ENCODE assay signal across 37 cellular contexts in genomic region chr13:66774046-66774445, GRCh38.
"Had no signal": no experiment of that assay in that cellular context is flagged by ENCODE, and none has a peak within 500 bp of the region (broad histone marks: within the 10 kb centered on the region; RNA-seq: fewer than 3 reads in every experiment).

No MANE protein-coding gene starts in this region.

- H3K36me3 ChIP-seq: adrenal gland, cardiac muscle cell, gastrocnemius medialis, heart left ventricle had no signal

- H3K9me3 Mint-ChIP-seq: activated CD4-positive, alpha-beta memory T cell treated with anti-CD3 and anti-CD28 coated beads for 36 hours; activated naive CD4-positive, alpha-beta T cell treated with anti-CD3 and anti-CD28 coated beads, Interleukin-2, amount 50 U/mL, for 24 hours had no signal

- H3K27ac Mint-ChIP-seq: activated CD4-positive, alpha-beta memory T cell treated with anti-CD3 and anti-CD28 coated beads for 36 hours; activated CD4-positive, alpha-beta T cell treated with anti-CD3 and anti-CD28 coated beads for 36 hours; activated CD4-positive, alpha-beta T cell treated with anti-CD3 and anti-CD28 coated beads, Interleukin-2, amount 10 ng/mL, durations not matched to agents 24 days and 14 days; activated CD8-positive, alpha-beta memory T cell treated with anti-CD3 and anti-CD28 coated beads, Interleukin-2, amount 10 ng/mL, durations not matched to agents 7 days and 5 days; activated CD8-positive, alpha-beta T cell treated with anti-CD3 and anti-CD28 coated beads, Interleukin-2, amount 10 ng/mL, durations not matched to agents 7 days and 5 days; activated naive CD4-positive, alpha-beta T cell treated with anti-CD3 and anti-CD28 coated beads for 36 hours; activated naive CD4-positive, alpha-beta T cell treated with anti-CD3 and anti-CD28 coated beads, Interleukin-2, amount 50 U/mL, for 24 hours; activated naive CD8-positive, alpha-beta T cell treated with anti-CD3 and anti-CD28 coated beads for 36 hours; activated naive CD8-positive, alpha-beta T cell treated with anti-CD3 and anti-CD28 coated beads, Interleukin-2, amount 50 U/mL, for 24 hours; activated T-helper 1 cell treated with anti-CD3 and anti-CD28 coated beads, Interleukin-12 subunit alpha, Interleukin-12 subunit beta, Interleukin-2, Interleukin-4 antibody, amounts not matched to agents 30 ng/mL and 10 ng/mL and 1 ng/mL, durations not matched to agents 14 hours and 24 hours and 36 hours; activated T-helper 2 cell treated with anti-CD3 and anti-CD28 coated beads, Interferon-gamma antibody, Interleukin-2, Interleukin-4, amounts not matched to agents 10 μg/mL and 5 μg/mL and 100 μg/mL, durations not matched to agents 14 hours and 24 hours and 36 hours; effector memory CD8-positive, alpha-beta T cell; T-helper 17 cell; T-helper 2 cell treated with Interferon-gamma antibody and Interleukin-4, amounts not matched to agents 5 μg/mL and 100 μg/mL, for 36 hours had no signal

- H3K4me3 ChIP-seq: adrenal gland, body of pancreas, cardiac muscle cell, gastrocnemius medialis, heart left ventricle had no signal

- H3K27ac ChIP-seq: adrenal gland, body of pancreas, cardiac muscle cell, gastrocnemius medialis, heart left ventricle had no signal

- H3K27me3 ChIP-seq: adrenal gland, body of pancreas, cardiac muscle cell, gastrocnemius medialis, heart left ventricle had no signal

- DNase-seq: activated CD4-positive, alpha-beta memory T cell treated with anti-CD3 and anti-CD28 coated beads for 36 hours; activated CD4-positive, alpha-beta T cell treated with anti-CD3 and anti-CD28 coated beads for 36 hours; activated CD4-positive, alpha-beta T cell treated with anti-CD3 and anti-CD28 coated beads, Interleukin-2, amount 10 ng/mL, durations not matched to agents 24 days and 14 days; activated CD4-positive, CD25-positive, alpha-beta regulatory T cell; activated CD4-positive, CD25-positive, alpha-beta regulatory T cell treated with anti-CD3 and anti-CD28 coated beads, Interleukin-2, amount 50 U/mL, for 72 hours; activated CD8-positive, alpha-beta memory T cell treated with anti-CD3 and anti-CD28 coated beads, Interleukin-2, amount 10 ng/mL, durations not matched to agents 7 days and 5 days; activated CD8-positive, alpha-beta memory T cell treated with anti-CD3 and anti-CD28 coated beads, Interleukin-2, amount 50 U/mL, for 4 hours; activated CD8-positive, alpha-beta T cell treated with anti-CD3 and anti-CD28 coated beads, Interleukin-2, amount 10 ng/mL, durations not matched to agents 7 days and 5 days; activated effector memory CD4-positive, alpha-beta T cell treated with anti-CD3 and anti-CD28 coated beads, Interleukin-2, amount 50 U/mL, for 16 hours; activated naive CD4-positive, alpha-beta T cell treated with anti-CD3 and anti-CD28 coated beads for 36 hours; activated naive CD8-positive, alpha-beta T cell treated with anti-CD3 and anti-CD28 coated beads for 36 hours; activated naive CD8-positive, alpha-beta T cell treated with anti-CD3 and anti-CD28 coated beads, Interleukin-2, amount 50 U/mL, for 24 hours; activated T-cell treated with anti-CD3 and anti-CD28 coated beads, Interleukin-2, amount 50 U/mL, for 1 hour; activated T-cell treated with anti-CD3 and anti-CD28 coated beads, Interleukin-2, amount 50 U/mL, for 48 hours; adrenal gland; amygdala; aorta; body of pancreas; cortex of kidney; dermis blood vessel endothelial cell; effector CD4-positive, alpha-beta T cell; effector memory CD8-positive, alpha-beta T cell; foreskin fibroblast; gastrocnemius medialis; glutamatergic neuron; heart left ventricle; hypothalamus; T-helper 17 cell; T1000 had no signal

- H3K4me1 ChIP-seq: adrenal gland, body of pancreas, gastrocnemius medialis, heart left ventricle had no signal

- ATAC-seq: activated CD4-positive, alpha-beta T cell treated with anti-CD3 and anti-CD28 coated beads for 36 hours; activated CD8-positive, alpha-beta memory T cell treated with anti-CD3 and anti-CD28 coated beads, Interleukin-2, amount 10 ng/mL, durations not matched to agents 7 days and 5 days; activated CD8-positive, alpha-beta T cell treated with anti-CD3 and anti-CD28 coated beads, Interleukin-2, amount 10 ng/mL, durations not matched to agents 7 days and 5 days; activated naive CD8-positive, alpha-beta T cell treated with anti-CD3 and anti-CD28 coated beads, Interleukin-2, amount 50 U/mL, for 24 hours; body of pancreas; effector memory CD8-positive, alpha-beta T cell; esophagus mucosa; gastrocnemius medialis; heart left ventricle; T-helper 17 cell had no signal

- H3K4me1 Mint-ChIP-seq: activated CD4-positive, alpha-beta T cell treated with anti-CD3 and anti-CD28 coated beads for 36 hours; activated CD4-positive, alpha-beta T cell treated with anti-CD3 and anti-CD28 coated beads, Interleukin-2, amount 10 ng/mL, durations not matched to agents 24 days and 14 days; activated CD8-positive, alpha-beta memory T cell treated with anti-CD3 and anti-CD28 coated beads, Interleukin-2, amount 10 ng/mL, durations not matched to agents 7 days and 5 days; activated naive CD4-positive, alpha-beta T cell treated with anti-CD3 and anti-CD28 coated beads, Interleukin-2, amount 50 U/mL, for 24 hours; activated naive CD8-positive, alpha-beta T cell treated with anti-CD3 and anti-CD28 coated beads for 36 hours; activated naive CD8-positive, alpha-beta T cell treated with anti-CD3 and anti-CD28 coated beads, Interleukin-2, amount 50 U/mL, for 24 hours; central memory CD8-positive, alpha-beta T cell; T-helper 17 cell had no signal

- H3K36me3 Mint-ChIP-seq: activated CD4-positive, alpha-beta memory T cell treated with anti-CD3 and anti-CD28 coated beads for 36 hours; activated CD8-positive, alpha-beta memory T cell treated with anti-CD3 and anti-CD28 coated beads, Interleukin-2, amount 10 ng/mL, durations not matched to agents 7 days and 5 days; activated naive CD4-positive, alpha-beta T cell treated with anti-CD3 and anti-CD28 coated beads, Interleukin-2, amount 50 U/mL, for 24 hours; activated naive CD8-positive, alpha-beta T cell treated with anti-CD3 and anti-CD28 coated beads for 36 hours had no signal

- H3K27me3 Mint-ChIP-seq: activated CD4-positive, alpha-beta memory T cell treated with anti-CD3 and anti-CD28 coated beads for 36 hours; activated CD4-positive, alpha-beta T cell treated with anti-CD3 and anti-CD28 coated beads for 36 hours; activated CD4-positive, alpha-beta T cell treated with anti-CD3 and anti-CD28 coated beads, Interleukin-2, amount 10 ng/mL, durations not matched to agents 24 days and 14 days; activated CD8-positive, alpha-beta memory T cell treated with anti-CD3 and anti-CD28 coated beads, Interleukin-2, amount 10 ng/mL, durations not matched to agents 7 days and 5 days; activated naive CD4-positive, alpha-beta T cell treated with anti-CD3 and anti-CD28 coated beads, Interleukin-2, amount 50 U/mL, for 24 hours; activated naive CD8-positive, alpha-beta T cell treated with anti-CD3 and anti-CD28 coated beads for 36 hours; activated naive CD8-positive, alpha-beta T cell treated with anti-CD3 and anti-CD28 coated beads, Interleukin-2, amount 50 U/mL, for 24 hours; central memory CD8-positive, alpha-beta T cell; effector memory CD8-positive, alpha-beta T cell; T-helper 17 cell had no signal

- FAIRE-seq: colon had no signal

- H3K9me3 ChIP-seq: adrenal gland, body of pancreas, gastrocnemius medialis, heart left ventricle had no signal

- H3K4me3 Mint-ChIP-seq: activated CD4-positive, alpha-beta memory T cell treated with anti-CD3 and anti-CD28 coated beads for 36 hours; activated CD4-positive, alpha-beta T cell treated with anti-CD3 and anti-CD28 coated beads for 36 hours; activated CD4-positive, alpha-beta T cell treated with anti-CD3 and anti-CD28 coated beads, Interleukin-2, amount 10 ng/mL, durations not matched to agents 24 days and 14 days; activated CD8-positive, alpha-beta memory T cell treated with anti-CD3 and anti-CD28 coated beads, Interleukin-2, amount 10 ng/mL, durations not matched to agents 7 days and 5 days; activated CD8-positive, alpha-beta T cell treated with anti-CD3 and anti-CD28 coated beads, Interleukin-2, amount 10 ng/mL, durations not matched to agents 7 days and 5 days; activated naive CD4-positive, alpha-beta T cell treated with anti-CD3 and anti-CD28 coated beads for 36 hours; activated naive CD4-positive, alpha-beta T cell treated with anti-CD3 and anti-CD28 coated beads, Interleukin-2, amount 50 U/mL, for 24 hours; activated naive CD8-positive, alpha-beta T cell treated with anti-CD3 and anti-CD28 coated beads for 36 hours; activated naive CD8-positive, alpha-beta T cell treated with anti-CD3 and anti-CD28 coated beads, Interleukin-2, amount 50 U/mL, for 24 hours; activated T-helper 1 cell treated with anti-CD3 and anti-CD28 coated beads, Interleukin-12 subunit alpha, Interleukin-12 subunit beta, Interleukin-2, Interleukin-4 antibody, amounts not matched to agents 30 ng/mL and 10 ng/mL and 1 ng/mL, durations not matched to agents 14 hours and 24 hours and 36 hours; central memory CD8-positive, alpha-beta T cell; effector memory CD8-positive, alpha-beta T cell; T-helper 17 cell; T-helper 2 cell treated with Interferon-gamma antibody and Interleukin-4, amounts not matched to agents 5 μg/mL and 100 μg/mL, for 36 hours had no signal
